ENCODE assay signal across 7 cellular contexts in the genomic region with DNA sequence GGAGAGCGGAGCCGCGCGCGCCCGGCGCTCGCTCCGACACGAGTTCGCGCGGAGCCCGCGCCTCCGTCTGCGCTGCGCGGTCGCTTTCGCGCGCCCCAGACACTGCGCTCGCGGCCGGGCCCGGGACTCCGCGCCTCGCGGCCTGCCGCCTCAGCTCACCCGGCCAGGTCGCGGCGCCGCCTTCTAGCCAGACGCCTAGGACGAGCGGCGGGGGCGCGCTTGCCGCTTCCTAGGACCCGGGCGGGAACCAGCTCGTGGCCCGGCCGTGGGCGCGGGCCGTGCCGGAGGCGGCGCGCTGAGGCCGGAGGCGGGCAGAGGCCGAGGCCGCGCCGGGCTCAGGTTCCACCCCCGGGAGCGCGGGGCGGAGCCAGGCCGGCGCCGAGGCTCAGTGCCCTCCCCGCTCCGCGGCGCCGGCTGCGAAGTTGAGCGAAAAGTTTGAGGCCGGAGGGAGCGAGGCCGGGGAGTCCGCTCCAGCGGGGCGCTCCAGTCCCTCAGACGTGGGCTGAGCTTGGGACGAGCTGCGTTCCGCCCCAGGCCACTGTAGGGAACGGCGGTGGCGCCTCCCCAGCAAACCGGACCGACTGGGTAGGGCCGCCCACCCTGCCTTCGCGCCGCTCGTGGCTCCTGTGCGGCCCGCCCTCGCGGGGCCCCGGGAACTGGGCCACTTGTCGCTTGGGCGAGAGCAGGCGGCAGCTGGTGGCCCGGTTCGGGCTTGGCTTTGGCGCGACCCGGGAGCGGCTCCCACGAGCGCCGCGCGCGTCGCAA. TPM values are rescaled to one million over a fixed set of nuclear protein-coding genes. Genes with fewer than 3 reads are reported as not detected.
DNase-seq lines count a peak whose midpoint lies in the region; ATAC-seq and TF ChIP-seq lines count a peak whose summit lies in the region.

A gene with protein sequence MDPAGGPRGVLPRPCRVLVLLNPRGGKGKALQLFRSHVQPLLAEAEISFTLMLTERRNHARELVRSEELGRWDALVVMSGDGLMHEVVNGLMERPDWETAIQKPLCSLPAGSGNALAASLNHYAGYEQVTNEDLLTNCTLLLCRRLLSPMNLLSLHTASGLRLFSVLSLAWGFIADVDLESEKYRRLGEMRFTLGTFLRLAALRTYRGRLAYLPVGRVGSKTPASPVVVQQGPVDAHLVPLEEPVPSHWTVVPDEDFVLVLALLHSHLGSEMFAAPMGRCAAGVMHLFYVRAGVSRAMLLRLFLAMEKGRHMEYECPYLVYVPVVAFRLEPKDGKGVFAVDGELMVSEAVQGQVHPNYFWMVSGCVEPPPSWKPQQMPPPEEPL (plus strand): TSS at position 388 of the 765 bp plus-strand sequence. CDS start 1,036 bp downstream, outside the sequence.

- ATAC-seq in GM18502 (IDR thresholded peaks at IDR 0.05; ENCODE audit: poor library complexity, unreplicated experiment) (peak; percentile 59), HG02759 (IDR thresholded peaks at IDR 0.05; ENCODE audit: unreplicated experiment) (peak; percentile 69)
- peak; percentile 76 to 77 for ATAC-seq in stimulated activated naive B cell treated with anti-CD40 and anti-IgM and Interleukin-4, amounts not matched to agents 10 μg/mL and 1 μg/mL and 100 μg/mL, for 72 hours (replicated peaks)

- no peak for TF ChIP-seq CTCF in epithelial cell of proximal tubule (conservative IDR thresholded peaks at IDR 0.05; ENCODE audit: low read depth, low read length)

- no peaks in the 10 kb centered on the region for H3K9me3 ChIP-seq in muscle layer of colon (ENCODE audit: low read length)

- H3K4me3 Mint-ChIP-seq in stimulated activated naive B cell treated with anti-CD40 and anti-IgM and Interleukin-4, amounts not matched to agents 10 μg/mL and 1 μg/mL and 100 μg/mL, for 72 hours, result peak within 1 kb of the TSS; percentile 92

- no peaks in the 10 kb centered on the region for H3K36me3 ChIP-seq in muscle layer of colon (ENCODE audit: insufficient read depth, low read length)

- H3K4me1 Mint-ChIP-seq in stimulated activated naive B cell treated with anti-CD40 and anti-IgM and Interleukin-4, amounts not matched to agents 10 μg/mL and 1 μg/mL and 100 μg/mL, for 72 hours, result peaks cover 14 to 36% of the 10 kb centered on the region in 2 donors

- H3K4me3 ChIP-seq in epithelial cell of proximal tubule (ENCODE audit: low read depth, low read length) (peak within 1 kb of the TSS; percentile 64), muscle layer of colon (ENCODE audit: low read depth in 1 of 2, low read length in 2 of 2) (peak within 1 kb of the TSS; percentile 58 to 68)

- peak within 1 kb of the TSS; percentile 52 for H3K27ac ChIP-seq in muscle layer of colon (ENCODE audit: low read depth, low read length)

- H3K9me3 Mint-ChIP-seq in stimulated activated naive B cell treated with anti-CD40 and anti-IgM and Interleukin-4, amounts not matched to agents 10 μg/mL and 1 μg/mL and 100 μg/mL, for 72 hours, result no peaks in the 10 kb centered on the region

- H3K27me3 Mint-ChIP-seq in stimulated activated naive B cell treated with anti-CD40 and anti-IgM and Interleukin-4, amounts not matched to agents 10 μg/mL and 1 μg/mL and 100 μg/mL, for 72 hours, result peaks cover 4 to 12% of the 10 kb centered on the region in 2 donors

- DNase-seq in NCI-H526 treated with DMSO at 0.1 percent for 48 hours (lab: John Stamatoyannopoulos, UW) (peak; percentile 25), activated T-cell treated with anti-CD3 and anti-CD28 coated beads for 1 hour (ENCODE audit: low read depth) (peak; percentile 49), epithelial cell of proximal tubule (ENCODE audit: low read depth) (no peak)
- peak; percentile 70 for DNase-seq in stimulated activated naive B cell treated with anti-CD40 and anti-IgM and Interleukin-4, amounts not matched to agents 10 μg/mL and 1 μg/mL and 100 μg/mL, for 72 hours

- peaks cover 0 to 42% of the 10 kb centered on the region in 2 donors for H3K27me3 ChIP-seq in muscle layer of colon (ENCODE audit: control insufficient read depth in 1 of 2, insufficient read depth in 2 of 2, low read length in 2 of 2)

- peaks cover 5 to 15% of the 10 kb centered on the region in 2 donors for H3K36me3 Mint-ChIP-seq in stimulated activated naive B cell treated with anti-CD40 and anti-IgM and Interleukin-4, amounts not matched to agents 10 μg/mL and 1 μg/mL and 100 μg/mL, for 72 hours

- peak within 1 kb of the TSS; percentile 93 for H3K27ac Mint-ChIP-seq in stimulated activated naive B cell treated with anti-CD40 and anti-IgM and Interleukin-4, amounts not matched to agents 10 μg/mL and 1 μg/mL and 100 μg/mL, for 72 hours

- H3K4me1 ChIP-seq in muscle layer of colon (ENCODE audit: insufficient read depth, low read length), result peaks cover 15% of the 10 kb centered on the region

- no peak within 1 kb of the TSS for H3K9ac ChIP-seq in muscle layer of colon (ENCODE audit: low read length)

RNA-seq across cellular contexts. Expression of the gene that starts here (rescaled TPM):
- total RNA-seq in epithelial cell of proximal tubule, result 54.5 and 81.2 TPM in 2 replicates
